8 cellular contexts compared by ENCODE assay signal in genomic region chr11:117426297-117426685, GRCh38.
DNase-seq lines count a peak whose midpoint lies in the region; ATAC-seq and TF ChIP-seq lines count a peak whose summit lies in the region.

No MANE protein-coding gene starts in this region.

- POLR2A ChIA-PET in AG04449 (lab: Yijun Ruan, JAX): no interaction called here

- peaks cover 29% of the 10 kb centered on the region for H3K27me3 ChIP-seq in endodermal cell (ENCODE audit: control insufficient read depth, insufficient read depth, low read length, poor library complexity, severe bottlenecking)

- TF ChIP-seq CTCF in AG04449 (IDR thresholded peaks at IDR 0.05; ENCODE audit: insufficient read depth, low read length, missing control alignments): peak; percentile 96
- TF ChIP-seq CTCF in endodermal cell (conservative IDR thresholded peaks at IDR 0.05): peak; percentile 98
- TF ChIP-seq CTCF in mesothelial cell of epicardium (IDR thresholded peaks at IDR 0.05; ENCODE audit: unreplicated experiment): peak; percentile 94

- ATAC-seq in HG02870 (IDR thresholded peaks at IDR 0.05; ENCODE audit: unreplicated experiment): no peak

- H3K4me3 ChIP-seq in AG04449 (ENCODE audit: low read depth, low read length) (no peak overlapping the region), endodermal cell (ENCODE audit: low read length) (no peak overlapping the region)

- DNase-seq in AG04449 (ENCODE audit: low read depth, low spot score) (no peak), GM19238 (ENCODE audit: insufficient read length, low spot score) (peak; percentile 85), NCI-H526 (lab: John Stamatoyannopoulos, UW) (peak; percentile 73 to 96), endodermal cell (peak; percentile 96), mesothelial cell of epicardium (ENCODE audit: low spot score in 2 of 2, unreplicated experiment in 2 of 2) (peak; percentile 73 to 94)
- DNase-seq in activated CD8-positive, alpha-beta memory T cell treated with anti-CD3 and anti-CD28 coated beads for 4 hours (ENCODE audit: low read depth in 2 of 2): peak; percentile 17 to 35
- DNase-seq in stimulated activated CD8-positive, alpha-beta memory T cell treated with anti-CD3 and anti-CD28 coated beads, Interleukin-2, amount 100 ng/mL, for 1 hour (ENCODE audit: low read depth in 2 of 2): peak; percentile 28 to 39

- H3K36me3 ChIP-seq in endodermal cell (ENCODE audit: control insufficient read depth, insufficient read depth, low read length): no peaks in the 10 kb centered on the region

- peaks cover 32% of the 10 kb centered on the region for H3K4me1 Mint-ChIP-seq in endodermal cell
- peaks cover 8% of the 10 kb centered on the region for H3K4me1 Mint-ChIP-seq in mesothelial cell of epicardium

- H3K4me3 Mint-ChIP-seq in endodermal cell (no peak overlapping the region), mesothelial cell of epicardium (no peak overlapping the region)

- no peak overlapping the region for H3K9ac ChIP-seq in endodermal cell (ENCODE audit: extremely low read depth, low read length, poor library complexity, severe bottlenecking)

- H3K27me3 Mint-ChIP-seq in endodermal cell (ENCODE audit: insufficient read depth) (peaks cover 27% of the 10 kb centered on the region), mesothelial cell of epicardium (ENCODE audit: low read depth) (peaks cover 64% of the 10 kb centered on the region)

- H3K36me3 Mint-ChIP-seq in endodermal cell (ENCODE audit: low read depth): no peaks in the 10 kb centered on the region
- H3K36me3 Mint-ChIP-seq in mesothelial cell of epicardium: no peaks in the 10 kb centered on the region

- CTCF ChIA-PET in AG04449 (lab: Yijun Ruan, JAX): interaction anchor here (0.7 to 5.7 kb wide), 59 partner anchors 11 to 627 kb away, joined by 3 to 151 read pairs (median 4); partner anchors contain the start of genes CEP164 and FXYD2

- H3K9me3 Mint-ChIP-seq in endodermal cell: no peaks in the 10 kb centered on the region
- H3K9me3 Mint-ChIP-seq in mesothelial cell of epicardium: no peaks in the 10 kb centered on the region

- 0 to 9% methylated on average over 7 to 17 of the region's 17 CpGs for WGBS in endodermal cell (ENCODE audit: insufficient coverage in 1 of 2, insufficient read length in 1 of 2), 2 experiments

- peaks cover 7% of the 10 kb centered on the region for H3K4me1 ChIP-seq in endodermal cell (ENCODE audit: control insufficient read depth, insufficient read depth, low read length)

- no peaks in the 10 kb centered on the region for H3K9me3 ChIP-seq in endodermal cell (ENCODE audit: control insufficient read depth, low read length)

- H3K27ac ChIP-seq in endodermal cell (ENCODE audit: low read depth, low read length): no peak overlapping the region

- no peak overlapping the region for H3K27ac Mint-ChIP-seq in endodermal cell
- no peak overlapping the region for H3K27ac Mint-ChIP-seq in mesothelial cell of epicardium
